32 cellular contexts compared by ENCODE assay signal in the genomic region with DNA sequence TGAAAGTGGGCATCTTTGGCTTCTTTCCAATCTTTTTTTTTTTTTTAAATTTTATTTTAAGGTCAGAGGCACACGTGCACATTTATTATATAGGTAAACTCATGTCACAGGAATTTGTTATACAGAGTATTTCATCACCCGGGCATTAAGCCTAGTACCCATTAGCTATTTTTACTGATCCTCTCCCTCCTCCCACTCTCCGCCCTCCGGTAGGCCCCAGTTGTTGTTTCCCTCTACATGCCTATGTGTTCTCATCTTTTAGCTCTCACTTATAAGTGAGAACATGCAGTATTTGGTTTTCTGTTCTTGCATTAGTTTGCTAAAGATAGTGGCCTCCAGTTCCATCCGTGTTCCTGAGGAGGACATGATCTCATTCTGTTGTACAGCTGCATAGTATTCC.
"Had no signal": no experiment of that assay in that cellular context is flagged by ENCODE, and none has a peak within 500 bp of the region (broad histone marks: within the 10 kb centered on the region; RNA-seq: fewer than 3 reads in every experiment).

No MANE protein-coding gene starts in this region.

- FAIRE-seq: kidney had no signal

- DNase-seq: activated B cell treated with CpG ODN at 0.5 μM for 24 hours; activated CD4-positive, alpha-beta T cell treated with anti-CD3 and anti-CD28 coated beads for 36 hours; activated CD4-positive, alpha-beta T cell treated with anti-CD3 and anti-CD28 coated beads, Interleukin-2, amount 50 U/mL, for 4 hours; activated CD8-positive, alpha-beta memory T cell treated with anti-CD3 and anti-CD28 coated beads for 24 hours; activated effector memory CD4-positive, alpha-beta T cell treated with anti-CD3 and anti-CD28 coated beads, Interleukin-2, amount 50 U/mL, for 16 hours; activated naive CD4-positive, alpha-beta T cell treated with anti-CD3 and anti-CD28 coated beads for 36 hours; activated naive CD8-positive, alpha-beta T cell treated with anti-CD3 and anti-CD28 coated beads, Interleukin-2, amount 10 ng/mL, durations not matched to agents 7 days and 5 days; amygdala; endodermal cell; head of caudate nucleus; hypothalamus; immature natural killer cell; kidney; left colon; naive thymus-derived CD4-positive, alpha-beta T cell; occipital lobe; psoas muscle; stimulated activated CD4-positive, alpha-beta T cell treated with anti-CD3 and anti-CD28 coated beads, Interleukin-15, amount 100 ng/mL, for 24 hours; stimulated activated CD4-positive, alpha-beta T cell treated with anti-CD3 and anti-CD28 coated beads, Interleukin-2, amount 100 ng/mL, for 24 hours; stimulated activated naive CD4-positive, alpha-beta T cell; T-helper 1 cell had no signal

- H3K4me1 ChIP-seq: breast epithelium, parathyroid adenoma, psoas muscle, suprapubic skin had no signal

- H3K4me3 Mint-ChIP-seq: activated B cell treated with CpG ODN at 0.5 μM for 24 hours; activated CD4-positive, alpha-beta T cell treated with anti-CD3 and anti-CD28 coated beads for 36 hours; activated naive CD4-positive, alpha-beta T cell treated with anti-CD3 and anti-CD28 coated beads for 36 hours; activated naive CD8-positive, alpha-beta T cell treated with anti-CD3 and anti-CD28 coated beads, Interleukin-2, amount 10 ng/mL, durations not matched to agents 7 days and 5 days; activated T-helper 1 cell treated with anti-CD3 and anti-CD28 coated beads, Interleukin-12 subunit alpha, Interleukin-12 subunit beta, Interleukin-2, Interleukin-4 antibody, amounts not matched to agents 30 ng/mL and 10 ng/mL and 1 ng/mL, durations not matched to agents 14 hours and 24 hours and 36 hours; central memory CD8-positive, alpha-beta T cell; dendritic cell treated with granulocyte-macrophage colony-stimulating factor and Interleukin-4, amounts not matched to agents 40 ng/mL and 50 ng/mL, for 4 days; endodermal cell; immature natural killer cell; mesothelial cell of epicardium; naive thymus-derived CD4-positive, alpha-beta T cell; neural crest cell; T-helper 2 cell treated with Interferon-gamma antibody and Interleukin-4, amounts not matched to agents 5 μg/mL and 100 μg/mL, for 36 hours had no signal

- H3K9me3 Mint-ChIP-seq: activated B cell treated with CpG ODN at 0.5 μM for 24 hours; activated naive CD4-positive, alpha-beta T cell treated with anti-CD3 and anti-CD28 coated beads for 36 hours; activated naive CD8-positive, alpha-beta T cell treated with anti-CD3 and anti-CD28 coated beads, Interleukin-2, amount 10 ng/mL, durations not matched to agents 7 days and 5 days; activated T-helper 1 cell treated with anti-CD3 and anti-CD28 coated beads, Interleukin-12 subunit alpha, Interleukin-12 subunit beta, Interleukin-2, Interleukin-4 antibody, amounts not matched to agents 30 ng/mL and 10 ng/mL and 1 ng/mL, durations not matched to agents 14 hours and 24 hours and 36 hours; central memory CD8-positive, alpha-beta T cell; dendritic cell treated with granulocyte-macrophage colony-stimulating factor and Interleukin-4, amounts not matched to agents 40 ng/mL and 50 ng/mL, for 4 days; endodermal cell; immature natural killer cell; naive thymus-derived CD4-positive, alpha-beta T cell; neural crest cell; T-helper 2 cell treated with Interferon-gamma antibody and Interleukin-4, amounts not matched to agents 5 μg/mL and 100 μg/mL, for 36 hours had no signal

- H3K79me2 ChIP-seq: parathyroid adenoma had no signal

- H3K36me3 ChIP-seq: breast epithelium had no signal

- H3K4me3 ChIP-seq: breast epithelium, esophagus muscularis mucosa, psoas muscle, suprapubic skin, tibial nerve had no signal

- ATAC-seq: activated CD4-positive, alpha-beta T cell treated with anti-CD3 and anti-CD28 coated beads for 36 hours; left colon; naive thymus-derived CD4-positive, alpha-beta T cell had no signal

- H3K36me3 Mint-ChIP-seq: activated naive CD8-positive, alpha-beta T cell treated with anti-CD3 and anti-CD28 coated beads, Interleukin-2, amount 10 ng/mL, durations not matched to agents 7 days and 5 days had no signal

- H2AFZ ChIP-seq: parathyroid adenoma had no signal

- H3K27ac Mint-ChIP-seq: activated B cell treated with CpG ODN at 0.5 μM for 24 hours; activated CD4-positive, alpha-beta T cell treated with anti-CD3 and anti-CD28 coated beads for 36 hours; activated naive CD4-positive, alpha-beta T cell treated with anti-CD3 and anti-CD28 coated beads for 36 hours; activated naive CD8-positive, alpha-beta T cell treated with anti-CD3 and anti-CD28 coated beads, Interleukin-2, amount 10 ng/mL, durations not matched to agents 7 days and 5 days; activated T-helper 1 cell treated with anti-CD3 and anti-CD28 coated beads, Interleukin-12 subunit alpha, Interleukin-12 subunit beta, Interleukin-2, Interleukin-4 antibody, amounts not matched to agents 30 ng/mL and 10 ng/mL and 1 ng/mL, durations not matched to agents 14 hours and 24 hours and 36 hours; dendritic cell treated with granulocyte-macrophage colony-stimulating factor and Interleukin-4, amounts not matched to agents 40 ng/mL and 50 ng/mL, for 4 days; endodermal cell; immature natural killer cell; mesothelial cell of epicardium; naive thymus-derived CD4-positive, alpha-beta T cell; T-helper 2 cell treated with Interferon-gamma antibody and Interleukin-4, amounts not matched to agents 5 μg/mL and 100 μg/mL, for 36 hours had no signal

- H3K27me3 ChIP-seq: breast epithelium, esophagus muscularis mucosa, suprapubic skin, tibial nerve had no signal

- H3K9me3 ChIP-seq: breast epithelium, esophagus muscularis mucosa, psoas muscle, suprapubic skin, tibial nerve had no signal

- H3K9ac ChIP-seq: parathyroid adenoma had no signal

- H3K27ac ChIP-seq: breast epithelium, esophagus muscularis mucosa, parathyroid adenoma, psoas muscle, suprapubic skin, tibial nerve had no signal

- H3K27me3 Mint-ChIP-seq: activated CD4-positive, alpha-beta T cell treated with anti-CD3 and anti-CD28 coated beads for 36 hours; activated naive CD8-positive, alpha-beta T cell treated with anti-CD3 and anti-CD28 coated beads, Interleukin-2, amount 10 ng/mL, durations not matched to agents 7 days and 5 days; central memory CD8-positive, alpha-beta T cell; dendritic cell treated with granulocyte-macrophage colony-stimulating factor and Interleukin-4, amounts not matched to agents 40 ng/mL and 50 ng/mL, for 4 days; naive thymus-derived CD4-positive, alpha-beta T cell had no signal

- H3K4me1 Mint-ChIP-seq: activated B cell treated with CpG ODN at 0.5 μM for 24 hours; activated CD4-positive, alpha-beta T cell treated with anti-CD3 and anti-CD28 coated beads for 36 hours; activated naive CD8-positive, alpha-beta T cell treated with anti-CD3 and anti-CD28 coated beads, Interleukin-2, amount 10 ng/mL, durations not matched to agents 7 days and 5 days; central memory CD8-positive, alpha-beta T cell; immature natural killer cell; mesothelial cell of epicardium; neural crest cell had no signal
